ENCODE assay signal across 14 cellular contexts in genomic region chr9:126306071-126306647, GRCh38. TPM values are rescaled to one million over a fixed set of nuclear protein-coding genes. Genes with fewer than 3 reads are reported as not detected.
DNase-seq lines count a peak whose midpoint lies in the region; ATAC-seq lines count a peak whose summit lies in the region.
"Had no signal": no experiment of that assay in that cellular context is flagged by ENCODE, and none has a peak within 500 bp of the region (broad histone marks: within the 10 kb centered on the region; RNA-seq: fewer than 3 reads in every experiment).

No MANE protein-coding gene starts in this region.

- no peak overlapping the region for H3K27ac Mint-ChIP-seq in stimulated activated naive CD8-positive, alpha-beta T cell treated with anti-CD3 and anti-CD28 coated beads, Interleukin-15, amount 100 ng/mL, for 72 hours
- H3K27ac Mint-ChIP-seq: CD8-positive, alpha-beta T cell; HFFc6 had no signal

- no peak overlapping the region for H2AK5ac ChIP-seq in neuronal stem cell (ENCODE audit: low read depth, low read length)

- H3K36me3 ChIP-seq in neuronal stem cell (replicated peaks in 1 of 2; ENCODE audit: control insufficient read depth in 2 of 2, insufficient read depth in 2 of 2, low read length in 2 of 2), result no peaks in the 10 kb centered on the region

- H4K8ac ChIP-seq in neuronal stem cell (ENCODE audit: low read depth, low read length), result no peak overlapping the region

- no peak overlapping the region for H3K18ac ChIP-seq in neuronal stem cell (ENCODE audit: low read length)

- H4K91ac ChIP-seq in neuronal stem cell (ENCODE audit: low read depth, low read length, poor library complexity), result no peak overlapping the region

- H3K14ac ChIP-seq in neuronal stem cell (ENCODE audit: low read length), result peak overlapping the region; percentile 1

- no peaks in the 10 kb centered on the region for H3K9me3 Mint-ChIP-seq in stimulated activated naive CD8-positive, alpha-beta T cell treated with anti-CD3 and anti-CD28 coated beads, Interleukin-15, amount 100 ng/mL, for 72 hours
- H3K9me3 Mint-ChIP-seq: CD8-positive, alpha-beta T cell; HFFc6 had no signal

- no peak overlapping the region for H3K9ac ChIP-seq in neuronal stem cell (ENCODE audit: low read depth, low read length, poor library complexity)

- no peak overlapping the region for H2AFZ ChIP-seq in neuronal stem cell (ENCODE audit: low read length)

- peaks cover 0 to 5% (median 0%) of the 10 kb centered on the region in 3 experiments for H3K27me3 ChIP-seq in neuronal stem cell (ENCODE audit: control insufficient read depth in 3 of 3, insufficient read depth in 3 of 3, low read depth in 1 of 3, low read length in 3 of 3)

- no peak overlapping the region for H2BK12ac ChIP-seq in neuronal stem cell (ENCODE audit: low read length)

- H3K23ac ChIP-seq in neuronal stem cell (ENCODE audit: low read depth, low read length, poor library complexity), result no peak overlapping the region

- H3K27ac ChIP-seq in angular gyrus (ENCODE audit: low read depth, low read length) (peak overlapping the region; percentile 99), neuronal stem cell (replicated peaks; ENCODE audit: low read length) (no peak overlapping the region)
- H3K27ac ChIP-seq: 22Rv1 had no signal

- H2BK120ac ChIP-seq in neuronal stem cell (ENCODE audit: low read depth, low read length), result no peak overlapping the region

- DNase-seq in DMS53 (lab: John Stamatoyannopoulos, UW) (peak; percentile 17), DMS53 treated with DMSO at 0.1 percent for 48 hours (lab: John Stamatoyannopoulos, UW; ENCODE audit: unreplicated experiment) (no peak), ecto neural progenitor cell (ENCODE audit: low spot score) (peak; percentile 22), neuronal stem cell (ENCODE audit: low spot score) (no peak), NCI-H1930 (lab: John Stamatoyannopoulos, UW) (no peak), D341Med (ENCODE audit: low spot score) (no peak)
- DNase-seq in stimulated activated naive CD8-positive, alpha-beta T cell treated with anti-CD3 and anti-CD28 coated beads, Interleukin-15, amount 100 ng/mL, for 72 hours, result no peak
- DNase-seq: CD8-positive, alpha-beta T cell; COR-L47; HCEC 1CT; HFFc6 had no signal

- peaks cover 13% of the 10 kb centered on the region for H3K4me1 Mint-ChIP-seq in stimulated activated naive CD8-positive, alpha-beta T cell treated with anti-CD3 and anti-CD28 coated beads, Interleukin-15, amount 100 ng/mL, for 72 hours

- no peaks in the 10 kb centered on the region for H3K79me1 ChIP-seq in neuronal stem cell (ENCODE audit: low read depth, low read length)

- H3K4me3 ChIP-seq in neuronal stem cell (ENCODE audit: low read length in 2 of 2), result no peak overlapping the region

- peaks cover 8% of the 10 kb centered on the region for H3K27me3 Mint-ChIP-seq in stimulated activated naive CD8-positive, alpha-beta T cell treated with anti-CD3 and anti-CD28 coated beads, Interleukin-15, amount 100 ng/mL, for 72 hours

- H3K4me3 Mint-ChIP-seq in stimulated activated naive CD8-positive, alpha-beta T cell treated with anti-CD3 and anti-CD28 coated beads, Interleukin-15, amount 100 ng/mL, for 72 hours, result no peak overlapping the region
- H3K4me3 Mint-ChIP-seq: CD14-positive monocyte; CD8-positive, alpha-beta T cell; HFFc6 had no signal

- no peaks in the 10 kb centered on the region for H3K9me3 ChIP-seq in neuronal stem cell (replicated peaks in 1 of 2; ENCODE audit: control insufficient read depth in 2 of 2, insufficient read depth in 1 of 2, low read depth in 1 of 2, low read length in 2 of 2)

- ATAC-seq in stimulated activated naive CD8-positive, alpha-beta T cell treated with anti-CD3 and anti-CD28 coated beads, Interleukin-15, amount 100 ng/mL, for 72 hours, result no peak
- ATAC-seq: CD8-positive, alpha-beta T cell had no signal

- no peak overlapping the region for H3K4ac ChIP-seq in neuronal stem cell (ENCODE audit: low read length)

- H3K4me1 ChIP-seq in neuronal stem cell (ENCODE audit: control insufficient read depth in 2 of 2, insufficient read depth in 1 of 2, low read depth in 1 of 2, low read length in 2 of 2), result peaks cover 3 to 9% of the 10 kb centered on the region in 2 donors

- no peak overlapping the region for H2BK15ac ChIP-seq in neuronal stem cell (ENCODE audit: low read length)

- H3K4me2 ChIP-seq in neuronal stem cell (ENCODE audit: insufficient read depth, low read length, poor library complexity, severe bottlenecking), result no peak overlapping the region

- WGBS in neuronal stem cell (ENCODE audit: extremely low coverage in 2 of 2, insufficient read length in 2 of 2, insufficient replicate concordance in 1 of 2), 2 donors, result no CpG with 5 or more reads among the region's 6 CpGs

- H2BK5ac ChIP-seq in neuronal stem cell (ENCODE audit: low read length), result no peak overlapping the region

RNA-seq across cellular contexts. Expression of gene MVB12B, which starts 20.5 kb away (rescaled TPM):
- polyA plus RNA-seq in neuronal stem cell (2013, experiment 1 of 2), result 17.1 TPM
- 17.0 TPM for polyA plus RNA-seq in neuronal stem cell (2013, experiment 2 of 2)

Comparison
In these comparisons a context has a peak if more than half of its experiments do, and no peak if none do; other contexts are left out.
1. DNase-seq: peak in DMS53 (single experiment) and ecto neural progenitor cell (single experiment); none in DMS53 treated with DMSO at 0.1 percent for 48 hours (single experiment), neuronal stem cell (single experiment), stimulated activated naive CD8-positive, alpha-beta T cell treated with anti-CD3 and anti-CD28 coated beads, Interleukin-15, amount 100 ng/mL, for 72 hours (0 of 2), NCI-H1930 (0 of 2) and D341Med (single experiment).